In the genomic region with DNA sequence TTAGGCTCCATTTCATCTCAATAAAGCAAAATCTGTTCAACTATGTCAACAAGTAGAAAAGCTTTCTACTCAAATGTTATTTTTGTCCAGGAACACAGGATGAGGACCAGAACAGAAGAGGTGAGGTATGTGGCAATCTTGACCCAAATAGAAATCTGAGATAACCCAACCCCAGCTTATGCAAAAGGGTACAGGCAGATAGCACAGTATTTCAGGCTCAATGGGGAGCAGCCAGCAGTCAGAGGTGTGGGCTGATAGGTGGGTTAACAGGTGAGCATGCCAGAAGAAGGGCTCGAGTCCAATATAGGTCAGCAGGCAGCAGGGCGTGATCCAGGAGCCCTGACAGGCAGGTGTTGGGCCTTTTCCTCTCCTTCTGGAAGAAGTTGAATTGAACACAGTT, we compare ENCODE assay signal across 27 cellular contexts.
"Had no signal": no experiment of that assay in that cellular context is flagged by ENCODE, and none has a peak within 500 bp of the region (broad histone marks: within the 10 kb centered on the region; RNA-seq: fewer than 3 reads in every experiment).

No MANE protein-coding gene starts in this region.

- H3K9me3 Mint-ChIP-seq: activated CD4-positive, alpha-beta memory T cell treated with anti-CD3 and anti-CD28 coated beads for 36 hours; activated CD4-positive, alpha-beta T cell treated with anti-CD3 and anti-CD28 coated beads, Interleukin-2, amount 10 ng/mL, durations not matched to agents 7 days and 5 days; activated naive CD4-positive, alpha-beta T cell treated with anti-CD3 and anti-CD28 coated beads, Interleukin-2, amount 10 ng/mL, durations not matched to agents 7 days and 5 days; activated naive CD8-positive, alpha-beta T cell treated with anti-CD3 and anti-CD28 coated beads for 36 hours; activated T-helper 17 cell treated with anti-CD3 and anti-CD28 coated beads, Interleukin-2, amount 50 U/mL, for 72 hours; T-helper 1 cell treated with Interleukin-12 subunit alpha and Interleukin-12 subunit beta and Interleukin-4 antibody, amounts not matched to agents 30 μg/mL and 1 μg/mL, for 36 hours; WTC11 had no signal

- H3K9me3 ChIP-seq: MG63, Peyer's patch had no signal

- H3K4me3 Mint-ChIP-seq: activated CD4-positive, alpha-beta memory T cell treated with anti-CD3 and anti-CD28 coated beads for 36 hours; activated CD4-positive, alpha-beta T cell treated with anti-CD3 and anti-CD28 coated beads, Interleukin-2, amount 10 ng/mL, durations not matched to agents 7 days and 5 days; activated naive CD4-positive, alpha-beta T cell treated with anti-CD3 and anti-CD28 coated beads, Interleukin-2, amount 10 ng/mL, durations not matched to agents 7 days and 5 days; activated naive CD8-positive, alpha-beta T cell treated with anti-CD3 and anti-CD28 coated beads for 36 hours; activated T-helper 17 cell treated with anti-CD3 and anti-CD28 coated beads, Interleukin-2, amount 50 U/mL, for 72 hours; T-helper 1 cell treated with Interleukin-12 subunit alpha and Interleukin-12 subunit beta and Interleukin-4 antibody, amounts not matched to agents 30 μg/mL and 1 μg/mL, for 36 hours; WTC11 had no signal

- H3K4me3 ChIP-seq: cardiac muscle cell, MG63, Peyer's patch had no signal

- H3K36me3 Mint-ChIP-seq: activated CD4-positive, alpha-beta memory T cell treated with anti-CD3 and anti-CD28 coated beads for 36 hours; activated naive CD4-positive, alpha-beta T cell treated with anti-CD3 and anti-CD28 coated beads, Interleukin-2, amount 10 ng/mL, durations not matched to agents 7 days and 5 days; activated naive CD8-positive, alpha-beta T cell treated with anti-CD3 and anti-CD28 coated beads for 36 hours; WTC11 had no signal

- H3K27ac Mint-ChIP-seq: activated CD4-positive, alpha-beta memory T cell treated with anti-CD3 and anti-CD28 coated beads for 36 hours; activated CD4-positive, alpha-beta T cell treated with anti-CD3 and anti-CD28 coated beads, Interleukin-2, amount 10 ng/mL, durations not matched to agents 7 days and 5 days; activated naive CD4-positive, alpha-beta T cell treated with anti-CD3 and anti-CD28 coated beads, Interleukin-2, amount 10 ng/mL, durations not matched to agents 7 days and 5 days; activated naive CD8-positive, alpha-beta T cell treated with anti-CD3 and anti-CD28 coated beads for 36 hours; activated T-helper 17 cell treated with anti-CD3 and anti-CD28 coated beads, Interleukin-2, amount 50 U/mL, for 72 hours; T-helper 1 cell treated with Interleukin-12 subunit alpha and Interleukin-12 subunit beta and Interleukin-4 antibody, amounts not matched to agents 30 μg/mL and 1 μg/mL, for 36 hours; WTC11 had no signal

- H3K4me1 Mint-ChIP-seq: activated CD4-positive, alpha-beta T cell treated with anti-CD3 and anti-CD28 coated beads, Interleukin-2, amount 10 ng/mL, durations not matched to agents 7 days and 5 days; activated T-helper 17 cell treated with anti-CD3 and anti-CD28 coated beads, Interleukin-2, amount 50 U/mL, for 72 hours had no signal

- H3K36me3 ChIP-seq: brain microvascular endothelial cell, cardiac muscle cell, MG63, Peyer's patch had no signal

- H3K27ac ChIP-seq: brain microvascular endothelial cell, cardiac muscle cell, Peyer's patch had no signal

- DNase-seq: activated CD4-positive, alpha-beta memory T cell treated with anti-CD3 and anti-CD28 coated beads for 36 hours; activated CD4-positive, alpha-beta T cell treated with anti-CD3 and anti-CD28 coated beads, Interleukin-2, amount 10 ng/mL, durations not matched to agents 7 days and 5 days; activated CD4-positive, CD25-positive, alpha-beta regulatory T cell treated with anti-CD3 and anti-CD28 coated beads, Interleukin-2, amount 50 U/mL, for 72 hours; activated gamma-delta T cell; activated naive CD4-positive, alpha-beta T cell treated with anti-CD3 and anti-CD28 coated beads, Interleukin-2, amount 10 ng/mL, durations not matched to agents 7 days and 5 days; activated naive CD8-positive, alpha-beta T cell treated with anti-CD3 and anti-CD28 coated beads for 36 hours; activated T-cell treated with anti-CD3 and anti-CD28 coated beads for 4 hours; activated T-cell treated with anti-CD3 and anti-CD28 coated beads, Interleukin-2, amount 50 U/mL, for 48 hours; brain microvascular endothelial cell; MG63; MV-4-11; NCI-H1105; NCI-H1436; NCI-H1694 treated with DMSO at 0.1 percent for 48 hours; NCI-H2029 treated with DMSO at 0.1 percent for 48 hours; NCI-H345; NCI-H510A; NCI-H526 treated with DMSO at 0.1 percent for 48 hours; NCI-H82; NK-92 treated with Interleukin-12 subunit alpha and Interleukin-12 subunit beta, amount 100 ng/mL, for 24 hours; OCI-M1; Peyer's patch; SHP77 treated with DMSO at 0.1 percent for 48 hours had no signal

- H3K27me3 ChIP-seq: brain microvascular endothelial cell, cardiac muscle cell, MG63, Peyer's patch had no signal
